Comparison of ENCODE assay signal across 9 cellular contexts in genomic region chr11:128904872-128905344, GRCh38. TPM values are rescaled to one million over a fixed set of nuclear protein-coding genes. Genes with fewer than 3 reads are reported as not detected.
DNase-seq lines count a peak whose midpoint lies in the region; ATAC-seq, FAIRE-seq and TF ChIP-seq lines count a peak whose summit lies in the region.
"Had no signal": no experiment of that assay in that cellular context is flagged by ENCODE, and none has a peak within 500 bp of the region (broad histone marks: within the 10 kb centered on the region; RNA-seq: fewer than 3 reads in every experiment).

No MANE protein-coding gene starts in this region.

- H3K27me3 ChIP-seq in OCI-LY3 (ENCODE audit: low read depth, low read length) (peaks cover 45% of the 10 kb centered on the region), endothelial cell of umbilical vein (ENCODE audit: control insufficient read depth in 2 of 2, insufficient read depth in 2 of 2, low read length in 2 of 2) (peaks cover 22 to 23% of the 10 kb centered on the region in 2 experiments), neural progenitor cell (peaks cover 96% of the 10 kb centered on the region)

- TF ChIP-seq CTCF in OCI-LY3 (IDR thresholded peaks at IDR 0.05; ENCODE audit: low read depth, low read length) = no peak
- TF ChIP-seq CTCF in endothelial cell of umbilical vein (IDR thresholded peaks at IDR 0.05; ENCODE audit: extremely low read depth in 1 of 2, insufficient read depth in 1 of 2, low read depth in 1 of 2, low read length in 2 of 2) = no peak
- no peak for TF ChIP-seq CTCF in neural progenitor cell (IDR thresholded peaks at IDR 0.05)

- FAIRE-seq in endothelial cell of umbilical vein (lab: Jason Lieb, UNC) = peak; percentile 65
- FAIRE-seq: G401.6 had no signal

- POLR2A ChIA-PET in endothelial cell of umbilical vein (lab: Charles Lee) = no interaction called here

- H3K4me1 ChIP-seq in OCI-LY3 (ENCODE audit: low read length) (peaks cover 9% of the 10 kb centered on the region), endothelial cell of umbilical vein (ENCODE audit: control insufficient read depth, extremely low read depth, insufficient read depth, low read length) (peaks cover 17% of the 10 kb centered on the region), neural progenitor cell (peaks cover 29% of the 10 kb centered on the region)

- peaks cover 38% of the 10 kb centered on the region for H3K4me1 Mint-ChIP-seq in neural progenitor cell

- H3K27me3 Mint-ChIP-seq in neural progenitor cell (ENCODE audit: insufficient read depth, low read depth) = peaks cover 57% of the 10 kb centered on the region

- H3K36me3 ChIP-seq in OCI-LY3 (replicated peaks; ENCODE audit: low read depth, low read length) (no peaks in the 10 kb centered on the region), endothelial cell of umbilical vein (ENCODE audit: control insufficient read depth in 2 of 2, extremely low read depth in 1 of 2, insufficient read depth in 2 of 2, low read length in 2 of 2) (no peaks in the 10 kb centered on the region), neural progenitor cell (no peaks in the 10 kb centered on the region)

- peak overlapping the region; percentile 77 for H3K4me3 Mint-ChIP-seq in neural progenitor cell

- peak overlapping the region; percentile 87 for H3K4me2 ChIP-seq in OCI-LY3 (ENCODE audit: low read length)
- no peak overlapping the region for H3K4me2 ChIP-seq in endothelial cell of umbilical vein (ENCODE audit: insufficient read depth, low read length)
- peak overlapping the region; percentile 86 for H3K4me2 ChIP-seq in neural progenitor cell

- no peak overlapping the region for H3K27ac Mint-ChIP-seq in neural progenitor cell

- DNase-seq in activated CD4-positive, CD25-positive, alpha-beta regulatory T cell treated with anti-CD3 and anti-CD28 coated beads, Interleukin-2, amount 50 U/mL, for 72 hours = no peak
- DNase-seq in endothelial cell of umbilical vein (ENCODE audit: low read depth, low spot score) (peak; percentile 29), neural progenitor cell (ENCODE audit: low spot score) (peak; percentile 63), epidermal melanocyte (ENCODE audit: insufficient read length, low spot score) (no peak), MV-4-11 (lab: John Stamatoyannopoulos, UW) (no peak)

- BruUV-seq in endothelial cell of umbilical vein (replicated peaks; lab: Mats Ljungman, UMichigan) = no TSS peak

- H3K9me3 ChIP-seq in OCI-LY3 (ENCODE audit: insufficient read depth, low read length) (peaks cover 5% of the 10 kb centered on the region; the same call in 1 of the 2 replicates), endothelial cell of umbilical vein (replicated peaks; ENCODE audit: control insufficient read depth, insufficient read depth, low read length) (no peaks in the 10 kb centered on the region), neural progenitor cell (ENCODE audit: low read depth) (no peaks in the 10 kb centered on the region)

- CTCF ChIA-PET in endothelial cell of umbilical vein (lab: Charles Lee) = interaction anchor here (3.1 to 10.7 kb wide), 3 partner anchors 13 to 52 kb away, joined by 31 to 141 read pairs (median 43); partner anchors contain the start of gene KCNJ5

- H3F3A ChIP-seq in neural progenitor cell (ENCODE audit: low read depth) = peaks cover 28% of the 10 kb centered on the region

- H2AFZ ChIP-seq in OCI-LY3 (ENCODE audit: low read depth, low read length) = peak overlapping the region; percentile 87
- H2AFZ ChIP-seq in endothelial cell of umbilical vein (ENCODE audit: low read depth, low read length) = peak overlapping the region; percentile 66
- peak overlapping the region; percentile 62 for H2AFZ ChIP-seq in neural progenitor cell (replicated peaks)

- H3K27ac ChIP-seq in OCI-LY3 (ENCODE audit: low read length) (no peak overlapping the region), endothelial cell of umbilical vein (ENCODE audit: insufficient read depth, low read depth, low read length) (no peak overlapping the region), neural progenitor cell (no peak overlapping the region)

- H3K9ac ChIP-seq in OCI-LY3 (ENCODE audit: low read length) (peak overlapping the region; percentile 69), endothelial cell of umbilical vein (replicated peaks; ENCODE audit: extremely low read depth, insufficient read depth, low read length) (no peak overlapping the region), neural progenitor cell (no peak overlapping the region)

- dilution Hi-C loops in endothelial cell of umbilical vein (cut with MboI; ENCODE audit: extremely low pct_ligation_motif_present, low sequenced_read_pairs) = no loop called here

- H3K4me3 ChIP-seq in OCI-LY3 (ENCODE audit: low read length) (peak overlapping the region; percentile 96), endothelial cell of umbilical vein (replicated peaks in 1 of 3; ENCODE audit: insufficient read depth in 1 of 3, low read depth in 1 of 3, low read length in 3 of 3) (peak overlapping the region in 1 of 3 experiments; percentile 40), neural progenitor cell (peak overlapping the region; percentile 60)

- no peak for TF ChIP-seq POLR2A in endothelial cell of umbilical vein (IDR thresholded peaks at IDR 0.05; ENCODE audit: low read depth, low read length)

- H3K36me3 Mint-ChIP-seq in neural progenitor cell = no peaks in the 10 kb centered on the region

- H3K9me3 Mint-ChIP-seq in neural progenitor cell = no peaks in the 10 kb centered on the region

- intact Hi-C loops in endothelial cell of umbilical vein (cut with micrococcal nuclease) = no loop called here

- peak; percentile 5 to 34 for ATAC-seq in activated CD4-positive, CD25-positive, alpha-beta regulatory T cell treated with anti-CD3 and anti-CD28 coated beads, Interleukin-2, amount 50 U/mL, for 24 hours
- peak; percentile 53 for ATAC-seq in HG02759 (IDR thresholded peaks at IDR 0.05; ENCODE audit: unreplicated experiment)

- H4K20me1 ChIP-seq in OCI-LY3 (ENCODE audit: insufficient read depth, low read length) (no peaks in the 10 kb centered on the region), endothelial cell of umbilical vein (replicated peaks; ENCODE audit: control insufficient read depth, extremely low read depth, insufficient read depth, low read length) (no peaks in the 10 kb centered on the region), neural progenitor cell (ENCODE audit: low read depth) (peaks cover 40% of the 10 kb centered on the region)

- H3K79me2 ChIP-seq in OCI-LY3 (ENCODE audit: low read length) (no peaks in the 10 kb centered on the region), endothelial cell of umbilical vein (ENCODE audit: control insufficient read depth, insufficient read depth, low read length) (no peaks in the 10 kb centered on the region), neural progenitor cell (ENCODE audit: low read depth) (no peaks in the 10 kb centered on the region)

- no peaks in the 10 kb centered on the region for H3K9me1 ChIP-seq in endothelial cell of umbilical vein (replicated peaks; ENCODE audit: control insufficient read depth, extremely low read depth, insufficient read depth, low read length)

TF ChIP-seq in endothelial cell of umbilical vein, 7 proteins besides CTCF, POLR2A, EP300 and RAD21 (continues in another document):
- no peak for TF ChIP-seq FOS (IDR thresholded peaks at IDR 0.05; ENCODE audit: borderline replicate concordance, insufficient read depth, low read length)
- TF ChIP-seq POLR2AphosphoS5 (IDR thresholded peaks at IDR 0.05; ENCODE audit: insufficient read depth, low read depth, low read length) = no peak
- no peak for TF ChIP-seq GATA2 (IDR thresholded peaks at IDR 0.05; ENCODE audit: insufficient read depth, insufficient read length, low read depth, low read length)
- TF ChIP-seq JUN (IDR thresholded peaks at IDR 0.05; ENCODE audit: borderline replicate concordance, insufficient read depth, insufficient read length, low read depth) = no peak
- no peak for TF ChIP-seq EZH2 (IDR thresholded peaks at IDR 0.05; ENCODE audit: borderline replicate concordance, low read depth, low read length, severe bottlenecking)
- no peak for TF ChIP-seq MYC (IDR thresholded peaks at IDR 0.05; ENCODE audit: low read depth, low read length)

RNA-seq across cellular contexts. Expression of gene KCNJ5, which starts 13.8 kb away (rescaled TPM):
- total RNA-seq in endothelial cell of umbilical vein (0.13 and 0.14 TPM in 2 replicates), neural progenitor cell (ENCODE audit: low replicate concordance) (0.03 TPM in 1 of 2 replicates, not detected in the other)
- polyA plus RNA-seq in endothelial cell of umbilical vein = 0.03 TPM in 1 of 2 replicates, not detected in the other
- 0.03 TPM in 1 of 2 replicates, not detected in the other for polyA plus RNA-seq in endothelial cell of umbilical vein (2011; cell fraction: cytosol; rRNA removed)
- polyA plus RNA-seq in endothelial cell of umbilical vein (2011; cell fraction: nucleus; rRNA removed) = 0.08 TPM in 1 of 2 replicates, not detected in the other
- polyA plus RNA-seq in endothelial cell of umbilical vein (2012) = not detected in 2 replicates
- not detected in 2 replicates for polyA minus RNA-seq in endothelial cell of umbilical vein
- not detected for polyA minus RNA-seq in endothelial cell of umbilical vein (2011; cell fraction: cytosol; rRNA and poly(A)+ RNA removed)
- not detected in 2 replicates for polyA minus RNA-seq in endothelial cell of umbilical vein (2011; cell fraction: nucleus; rRNA and poly(A)+ RNA removed)

RNA-seq across cellular contexts. Expression of gene TP53AIP1, which starts 37.8 kb away (rescaled TPM):
- total RNA-seq in endothelial cell of umbilical vein (not detected in 2 replicates), neural progenitor cell (ENCODE audit: low replicate concordance) (not detected in 2 replicates)
- not detected in 2 replicates for polyA plus RNA-seq in endothelial cell of umbilical vein
- not detected in 2 replicates for polyA plus RNA-seq in endothelial cell of umbilical vein (2011; cell fraction: cytosol; rRNA removed)
- 0.10 and 0.17 TPM in 2 replicates for polyA plus RNA-seq in endothelial cell of umbilical vein (2011; cell fraction: nucleus; rRNA removed)
- not detected in 2 replicates for polyA plus RNA-seq in endothelial cell of umbilical vein (2012)
- polyA minus RNA-seq in endothelial cell of umbilical vein = not detected in 2 replicates
- not detected for polyA minus RNA-seq in endothelial cell of umbilical vein (2011; cell fraction: cytosol; rRNA and poly(A)+ RNA removed)
- not detected in 2 replicates for polyA minus RNA-seq in endothelial cell of umbilical vein (2011; cell fraction: nucleus; rRNA and poly(A)+ RNA removed)

RNA-seq across cellular contexts. Expression of gene KCNJ1, which starts 37.8 kb away (rescaled TPM):
- total RNA-seq in endothelial cell of umbilical vein (not detected in 2 replicates), neural progenitor cell (ENCODE audit: low replicate concordance) (0.03 and 0.41 TPM in 2 replicates)
- 0.03 TPM in 1 of 2 replicates, not detected in the other for polyA plus RNA-seq in endothelial cell of umbilical vein
- polyA plus RNA-seq in endothelial cell of umbilical vein (2011; cell fraction: cytosol; rRNA removed) = not detected in 2 replicates
- polyA plus RNA-seq in endothelial cell of umbilical vein (2011; cell fraction: nucleus; rRNA removed) = 0.04 and 0.11 TPM in 2 replicates
- polyA plus RNA-seq in endothelial cell of umbilical vein (2012) = not detected in 2 replicates
- 0.08 and 0.12 TPM in 2 replicates for polyA minus RNA-seq in endothelial cell of umbilical vein
- not detected for polyA minus RNA-seq in endothelial cell of umbilical vein (2011; cell fraction: cytosol; rRNA and poly(A)+ RNA removed)
- 0.10 TPM in 1 of 2 replicates, not detected in the other for polyA minus RNA-seq in endothelial cell of umbilical vein (2011; cell fraction: nucleus; rRNA and poly(A)+ RNA removed)

Comparison
In these comparisons a context has a peak if more than half of its experiments do, and no peak if none do; other contexts are left out.
1. DNase-seq: peak in endothelial cell of umbilical vein (single experiment) and neural progenitor cell (single experiment); none in activated CD4-positive, CD25-positive, alpha-beta regulatory T cell treated with anti-CD3 and anti-CD28 coated beads, Interleukin-2, amount 50 U/mL, for 72 hours (single experiment), epidermal melanocyte (single experiment) and MV-4-11 (single experiment).
2. Peak in every context shown above with its lines, with median percentiles within 50 percentile points of each other: H2AFZ ChIP-seq.